Comparison of ENCODE assay signal across 18 cellular contexts in the genomic region with DNA sequence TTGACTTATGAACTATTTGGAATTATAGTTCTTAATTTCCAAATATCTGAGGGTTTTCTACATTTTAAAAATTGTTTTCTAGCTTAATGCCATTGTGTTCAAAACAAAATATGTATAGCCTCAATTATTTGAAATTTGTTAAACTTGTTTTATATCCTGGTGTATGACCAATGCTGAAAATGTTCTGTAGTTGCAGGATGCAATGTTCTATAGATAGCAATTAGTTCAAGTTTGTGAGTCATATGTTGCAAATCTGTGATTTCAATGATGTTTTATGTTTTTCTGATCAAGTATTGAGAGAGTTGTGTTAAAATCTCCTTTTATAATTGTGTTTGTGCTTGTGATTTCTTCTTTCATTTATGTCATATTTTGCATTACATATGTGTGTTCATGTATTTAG.
"Had no signal": no experiment of that assay in that cellular context is flagged by ENCODE, and none has a peak within 500 bp of the region (broad histone marks: within the 10 kb centered on the region; RNA-seq: fewer than 3 reads in every experiment).

No MANE protein-coding gene starts in this region.

- DNase-seq: activated CD4-positive, alpha-beta T cell treated with anti-CD3 and anti-CD28 coated beads for 1 hour; activated CD8-positive, alpha-beta memory T cell treated with anti-CD3 and anti-CD28 coated beads for 24 hours; activated effector memory CD4-positive, alpha-beta T cell treated with anti-CD3 and anti-CD28 coated beads, Interleukin-2, amount 50 U/mL, for 16 hours; activated naive CD4-positive, alpha-beta T cell treated with anti-CD3 and anti-CD28 coated beads, Interleukin-2, amount 50 U/mL, for 16 hours; activated T-cell treated with anti-CD3 and anti-CD28 coated beads, Interleukin-2, amount 50 U/mL, for 72 hours; dorsolateral prefrontal cortex; erythroblast; glutamatergic neuron; hippocampal formation; islet precursor cell; lower lobe of right lung; nephron progenitor cell; nucleus accumbens; stimulated activated naive B cell treated with anti-CD40 and anti-IgM and Interleukin-4, amounts not matched to agents 10 μg/mL and 1 μg/mL and 100 μg/mL, for 72 hours; upper lobe of right lung; WERI-Rb-1 had no signal

- H3K36me3 ChIP-seq: lower lobe of right lung, upper lobe of right lung, WERI-Rb-1 had no signal

- H3K4me3 ChIP-seq: dorsolateral prefrontal cortex, lower lobe of right lung, upper lobe of right lung had no signal

- FAIRE-seq: astrocyte had no signal

- H3K27me3 ChIP-seq: upper lobe of right lung had no signal

- H3K27ac ChIP-seq: dorsolateral prefrontal cortex, lower lobe of right lung, upper lobe of right lung, WERI-Rb-1 had no signal

- H3K9me3 ChIP-seq: lower lobe of right lung, upper lobe of right lung had no signal

- ATAC-seq: activated T-cell treated with anti-CD3 and anti-CD28 coated beads, Interleukin-2, amount 50 U/mL, for 72 hours; lower lobe of right lung; sciatic nerve; stimulated activated naive B cell treated with anti-CD40 and anti-IgM and Interleukin-4, amounts not matched to agents 10 μg/mL and 1 μg/mL and 100 μg/mL, for 72 hours; upper lobe of right lung had no signal

- H3K4me1 ChIP-seq: lower lobe of right lung, upper lobe of right lung had no signal
